ENCODE assay signal across 1 cellular context in the genomic region with DNA sequence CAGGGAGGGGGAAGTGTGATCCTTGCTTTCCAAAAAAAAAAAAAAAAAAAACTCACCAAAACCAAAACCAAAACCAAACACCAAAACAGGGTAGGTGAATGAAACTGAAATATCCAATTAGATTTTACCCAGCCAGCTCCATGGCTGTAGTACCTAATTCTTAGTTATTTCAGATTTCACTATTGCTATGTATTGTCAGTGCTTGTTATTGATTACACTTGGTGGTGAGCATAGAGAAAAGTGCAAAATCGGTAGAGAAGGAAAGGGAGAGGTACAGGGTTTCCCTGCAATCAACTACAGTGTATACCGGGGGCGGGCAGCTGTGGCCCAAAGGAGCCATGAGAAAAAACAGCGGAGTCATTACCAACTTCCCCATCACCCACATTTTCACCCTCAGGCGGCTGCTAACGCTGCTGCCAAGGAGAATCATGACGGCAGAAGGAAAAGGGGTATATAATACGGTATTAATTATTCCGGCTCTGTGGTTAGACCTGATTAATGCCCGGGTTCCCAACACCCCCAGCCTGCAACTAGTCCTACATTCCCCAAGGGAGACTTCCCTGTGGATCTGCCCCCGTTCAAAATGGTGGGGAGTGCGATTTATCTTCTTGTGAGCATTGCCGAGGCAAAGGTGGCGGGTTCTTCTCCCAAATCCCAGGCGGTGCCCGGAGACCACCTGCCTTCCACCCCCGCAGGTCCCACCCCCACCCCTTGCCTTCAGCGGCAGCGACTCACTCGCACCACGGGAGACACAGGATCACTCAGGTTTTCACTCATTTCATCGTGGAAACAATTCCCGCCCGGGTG.
TF ChIP-seq lines count a peak whose summit lies in the region.

A gene (minus strand): TSS at position 30 of the 807 bp plus-strand sequence. CDS start 486 bp downstream, outside the sequence.

TF ChIP-seq in H1, 55 proteins besides CTCF, POLR2A, EP300 and RAD21 (continued from another document):
- TF ChIP-seq CTBP2 (IDR thresholded peaks at IDR 0.05; ENCODE audit: borderline replicate concordance, insufficient read depth, insufficient read length, low read length) = no peak
- no peak for TF ChIP-seq POU5F1 (IDR thresholded peaks at IDR 0.05; ENCODE audit: low read depth, low read length)
- peak; percentile 31 for TF ChIP-seq TAF7 (optimal IDR thresholded peaks at IDR 0.05; ENCODE audit: borderline replicate concordance, low read depth, low read length)
- TF ChIP-seq, protein P1, sequence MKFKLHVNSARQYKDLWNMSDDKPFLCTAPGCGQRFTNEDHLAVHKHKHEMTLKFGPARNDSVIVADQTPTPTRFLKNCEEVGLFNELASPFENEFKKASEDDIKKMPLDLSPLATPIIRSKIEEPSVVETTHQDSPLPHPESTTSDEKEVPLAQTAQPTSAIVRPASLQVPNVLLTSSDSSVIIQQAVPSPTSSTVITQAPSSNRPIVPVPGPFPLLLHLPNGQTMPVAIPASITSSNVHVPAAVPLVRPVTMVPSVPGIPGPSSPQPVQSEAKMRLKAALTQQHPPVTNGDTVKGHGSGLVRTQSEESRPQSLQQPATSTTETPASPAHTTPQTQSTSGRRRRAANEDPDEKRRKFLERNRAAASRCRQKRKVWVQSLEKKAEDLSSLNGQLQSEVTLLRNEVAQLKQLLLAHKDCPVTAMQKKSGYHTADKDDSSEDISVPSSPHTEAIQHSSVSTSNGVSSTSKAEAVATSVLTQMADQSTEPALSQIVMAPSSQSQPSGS (IDR thresholded peaks at IDR 0.05; ENCODE audit: low read length) = no peak
- peak; percentile 22 for TF ChIP-seq SAP30 (IDR thresholded peaks at IDR 0.05; ENCODE audit: insufficient read depth, insufficient replicate concordance, low read length)
- peak; percentile 43; the same call in 1 of the 2 replicates for TF ChIP-seq YY1 (IDR thresholded peaks at IDR 0.05; ENCODE audit: low read depth, low read length)
- 0 out of 2 replicates have a peak, but pooled peaks have one; percentile 13 for TF ChIP-seq BACH1 (IDR thresholded peaks at IDR 0.05; ENCODE audit: low read length)
- TF ChIP-seq MAFK (IDR thresholded peaks at IDR 0.05; ENCODE audit: low read depth, low read length) = 0 out of 2 replicates have a peak, but pooled peaks have one; percentile 4
- peak; percentile 53 to 57; a peak in 1 of 4 replicates for TF ChIP-seq SIN3A (conservative IDR thresholded peaks at IDR 0.05 in 1 of 2, IDR thresholded peaks at IDR 0.05 in 1 of 2; ENCODE audit: low read depth in 1 of 2, low read length in 2 of 2)
- TF ChIP-seq TAF1 (IDR thresholded peaks at IDR 0.05; ENCODE audit: low read depth, low read length) = peak; percentile 41; the same call in 1 of the 2 replicates
